ENCODE assay signal across 18 cellular contexts in genomic region chr4:55037728-55038127, GRCh38.
DNase-seq lines count a peak whose midpoint lies in the region; ATAC-seq, FAIRE-seq and TF ChIP-seq lines count a peak whose summit lies in the region.
"Had no signal": no experiment of that assay in that cellular context is flagged by ENCODE, and none has a peak within 500 bp of the region (broad histone marks: within the 10 kb centered on the region; RNA-seq: fewer than 3 reads in every experiment).

No MANE protein-coding gene starts in this region.

- no peaks in the 10 kb centered on the region for H3K27me3 Mint-ChIP-seq in MCF 10A (ENCODE audit: insufficient read depth, unreplicated experiment)

- H3K4me3 ChIP-seq in kidney (ENCODE audit: low read length in 2 of 2) (no peak overlapping the region), tibial artery (no peak overlapping the region), left lung (no peak overlapping the region)

- ATAC-seq in left lung, result no peak
- ATAC-seq: HepG2 had no signal

- POLR2A ChIA-PET in MCF 10A (lab: Yijun Ruan, JAX), result interaction anchor here (0.7 to 6.2 kb wide), 16 partner anchors 11 to 1324 kb away, joined by 3 to 77 read pairs (median 7); no protein-coding TSS in a partner anchor

- H3K9me3 ChIP-seq in kidney (ENCODE audit: control insufficient read depth in 1 of 2, low read length in 2 of 2), result no peaks in the 10 kb centered on the region
- no peaks in the 10 kb centered on the region for H3K9me3 ChIP-seq in tibial artery
- peaks cover 0 to 7% of the 10 kb centered on the region in 2 donors for H3K9me3 ChIP-seq in left lung
- H3K9me3 ChIP-seq: BE2C had no signal

- peaks cover 6% of the 10 kb centered on the region for H3K9me3 Mint-ChIP-seq in MCF 10A (ENCODE audit: unreplicated experiment)
- H3K9me3 Mint-ChIP-seq: CD4-positive, alpha-beta T cell had no signal

- CTCF ChIA-PET in MCF 10A (lab: Yijun Ruan, JAX), result interaction anchor here (0.9 to 1.9 kb wide), 4 partner anchors 34 to 260 kb away, joined by 3 to 7 read pairs (median 4); no protein-coding TSS in a partner anchor

- H3K36me3 Mint-ChIP-seq in MCF 10A (ENCODE audit: insufficient read depth, unreplicated experiment), result no peaks in the 10 kb centered on the region

- FAIRE-seq in RCC 7860 (lab: Jason Lieb, UNC) (peak; percentile 78), kidney (lab: Jason Lieb, UNC) (peak; percentile 68)
- FAIRE-seq: HepG2 had no signal

- H3K4me1 Mint-ChIP-seq in MCF 10A (ENCODE audit: insufficient read depth, unreplicated experiment), result peaks cover 65% of the 10 kb centered on the region

- TF ChIP-seq CTCF in MCF 10A (IDR thresholded peaks at IDR 0.05; ENCODE audit: unreplicated experiment), result no peak
- TF ChIP-seq CTCF in kidney (IDR thresholded peaks at IDR 0.05; ENCODE audit: borderline replicate concordance, extremely low read depth, insufficient read depth), result no peak
- no peak for TF ChIP-seq CTCF in tibial artery (IDR thresholded peaks at IDR 0.05)
- no peak for TF ChIP-seq CTCF in left lung (IDR thresholded peaks at IDR 0.05)

- DNase-seq in RCC 7860 (ENCODE audit: low spot score) (no peak), MCF 10A (ENCODE audit: unreplicated experiment) (no peak), kidney (no peak), tibial artery (no peak), NCI-H1092 treated with DMSO at 0.1 percent for 48 hours (lab: John Stamatoyannopoulos, UW) (no peak), left lung (no peak)
- DNase-seq in activated naive CD4-positive, alpha-beta T cell treated with Interleukin-2 at 50 U/mL for 16 hours, result no peak
- DNase-seq: BE2C; CD4-positive, alpha-beta T cell; DMS79; H9; KG1; NCI-H1048; NCI-H1694 treated with DMSO at 0.1 percent for 48 hours; NCI-H345; NCI-H526 treated with DMSO at 0.1 percent for 48 hours; SIG-M5 had no signal

- peaks cover 0 to 4% of the 10 kb centered on the region in 2 donors for H3K4me1 ChIP-seq in kidney (ENCODE audit: control insufficient read depth in 1 of 2, insufficient read depth in 1 of 2, low read depth in 1 of 2, low read length in 2 of 2)
- peaks cover 0 to 52% (median 22%) of the 10 kb centered on the region in 4 donors for H3K4me1 ChIP-seq in tibial artery
- H3K4me1 ChIP-seq in left lung, result peaks cover 11% of the 10 kb centered on the region in 2 donors
- H3K4me1 ChIP-seq: BE2C had no signal

- no TSS peak for BruUV-seq in MCF 10A (replicated peaks; lab: Mats Ljungman, UMichigan)

- H3K27ac ChIP-seq in kidney (ENCODE audit: low read depth in 2 of 2, low read length in 2 of 2) (no peak overlapping the region), tibial artery (peak overlapping the region; percentile 48 to 67), left lung (no peak overlapping the region)

- no peaks in the 10 kb centered on the region for H3K36me3 ChIP-seq in kidney (ENCODE audit: control insufficient read depth in 1 of 2, insufficient read depth in 2 of 2, low read length in 2 of 2)
- no peaks in the 10 kb centered on the region for H3K36me3 ChIP-seq in tibial artery
- no peaks in the 10 kb centered on the region for H3K36me3 ChIP-seq in left lung
- H3K36me3 ChIP-seq: BE2C had no signal

- H3K4me3 Mint-ChIP-seq in MCF 10A (ENCODE audit: unreplicated experiment), result peak overlapping the region; percentile 59
- H3K4me3 Mint-ChIP-seq: CD4-positive, alpha-beta T cell; H9 had no signal

- peak overlapping the region; percentile 73 for H3K27ac Mint-ChIP-seq in MCF 10A (ENCODE audit: low read depth, unreplicated experiment)
- H3K27ac Mint-ChIP-seq: CD4-positive, alpha-beta T cell; H9 had no signal

- intact Hi-C loops in MCF 10A (cut with micrococcal nuclease) (no loop called here), kidney (cut with DNase I) (no loop called here), tibial artery (cut with DNase I; ENCODE audit: low total_unique reads) (loop anchor here (1.0 kb wide), 1 partner anchor 66 kb away; no protein-coding TSS in a partner anchor), left lung (cut with DNase I) (no loop called here)

- H3K27me3 ChIP-seq in tibial artery (no peaks in the 10 kb centered on the region), left lung (no peaks in the 10 kb centered on the region)
- H3K27me3 ChIP-seq: BE2C had no signal

- H3K9ac ChIP-seq in kidney (ENCODE audit: low read length in 2 of 2), result no peak overlapping the region

Comparison
In these comparisons a context has a peak if more than half of its experiments do, and no peak if none do; other contexts are left out.
1. H3K27ac ChIP-seq: peak in tibial artery (2 of 2); none in kidney (0 of 2) and left lung (0 of 2).